In genomic region chr11:47977651-47978050, GRCh38 we compare ENCODE assay signal across 29 cellular contexts. TPM values are rescaled to one million over a fixed set of nuclear protein-coding genes. Genes with fewer than 3 reads are reported as not detected.
DNase-seq lines count a peak whose midpoint lies in the region; ATAC-seq and TF ChIP-seq lines count a peak whose summit lies in the region.
"Had no signal": no experiment of that assay in that cellular context is flagged by ENCODE, and none has a peak within 500 bp of the region (broad histone marks: within the 10 kb centered on the region; RNA-seq: fewer than 3 reads in every experiment).

No MANE protein-coding gene starts in this region.

- peaks cover 3% of the 10 kb centered on the region for H3K27me3 Mint-ChIP-seq in brain
- H3K27me3 Mint-ChIP-seq: CD8-positive, alpha-beta memory T cell had no signal

- no peak overlapping the region for H3K14ac ChIP-seq in mesenchymal stem cell (ENCODE audit: low read length in 2 of 2)

- peak overlapping the region in 4 of 5 experiments; percentile 7 to 81 (median 35) for H3K27ac Mint-ChIP-seq in brain
- H3K27ac Mint-ChIP-seq: activated naive CD8-positive, alpha-beta T cell treated with anti-CD3 and anti-CD28 coated beads, Interleukin-2, amount 50 U/mL, for 24 hours; GM23338; nephron progenitor cell; stimulated activated naive CD8-positive, alpha-beta T cell treated with anti-CD3 and anti-CD28 coated beads, Interleukin-15, amount 100 ng/mL, for 72 hours had no signal

- peaks cover 0 to 4% of the 10 kb centered on the region in 2 experiments for H3K36me3 ChIP-seq in mesenchymal stem cell (ENCODE audit: control insufficient read depth in 1 of 2, insufficient read depth in 2 of 2, low read depth in 1 of 2, low read length in 2 of 2)
- H3K36me3 ChIP-seq: BE2C, brain microvascular endothelial cell, right atrium auricular region had no signal

- H3K9me3 ChIP-seq in mesenchymal stem cell (ENCODE audit: control insufficient read depth, low read length): no peaks in the 10 kb centered on the region
- H3K9me3 ChIP-seq: BE2C, right atrium auricular region had no signal

- no peaks in the 10 kb centered on the region for H3K79me1 ChIP-seq in mesenchymal stem cell (replicated peaks; ENCODE audit: low read length, poor library complexity, severe bottlenecking)

- H2AK5ac ChIP-seq in mesenchymal stem cell (ENCODE audit: low read length, severe bottlenecking): peak overlapping the region; percentile 57

- no peak overlapping the region for H4K8ac ChIP-seq in mesenchymal stem cell (ENCODE audit: low read length)

- H2BK15ac ChIP-seq in mesenchymal stem cell (ENCODE audit: low read depth, poor library complexity, severe bottlenecking): no peak overlapping the region

- peak overlapping the region in 1 of 5 experiments; percentile 75 for H3K4me3 Mint-ChIP-seq in brain
- H3K4me3 Mint-ChIP-seq: activated naive CD8-positive, alpha-beta T cell treated with anti-CD3 and anti-CD28 coated beads, Interleukin-2, amount 50 U/mL, for 24 hours; GM23338; nephron progenitor cell; stimulated activated naive CD8-positive, alpha-beta T cell treated with anti-CD3 and anti-CD28 coated beads, Interleukin-15, amount 100 ng/mL, for 72 hours had no signal

- no peak for TF ChIP-seq CTCF in brain (conservative IDR thresholded peaks at IDR 0.05)

- ATAC-seq in GM19452 (IDR thresholded peaks at IDR 0.05; ENCODE audit: unreplicated experiment): no peak
- ATAC-seq in GM19023 (IDR thresholded peaks at IDR 0.05; ENCODE audit: unreplicated experiment): no peak
- ATAC-seq: activated naive CD8-positive, alpha-beta T cell treated with anti-CD3 and anti-CD28 coated beads, Interleukin-2, amount 50 U/mL, for 24 hours; GM23338; stimulated activated naive CD8-positive, alpha-beta T cell treated with anti-CD3 and anti-CD28 coated beads, Interleukin-15, amount 100 ng/mL, for 72 hours had no signal

- no peak overlapping the region for H2BK120ac ChIP-seq in mesenchymal stem cell (ENCODE audit: low read depth, low read length)

- H3K9me3 Mint-ChIP-seq in brain: peaks cover 0 to 4% (median 0%) of the 10 kb centered on the region in 5 experiments
- H3K9me3 Mint-ChIP-seq: activated naive CD8-positive, alpha-beta T cell treated with anti-CD3 and anti-CD28 coated beads, Interleukin-2, amount 50 U/mL, for 24 hours; CD8-positive, alpha-beta memory T cell; GM23338; nephron progenitor cell; stimulated activated naive CD8-positive, alpha-beta T cell treated with anti-CD3 and anti-CD28 coated beads, Interleukin-15, amount 100 ng/mL, for 72 hours had no signal

- peaks cover 32% of the 10 kb centered on the region for H3K4me1 Mint-ChIP-seq in brain

- H4K91ac ChIP-seq in mesenchymal stem cell (ENCODE audit: low read length): no peak overlapping the region

- no peak overlapping the region for H2AFZ ChIP-seq in mesenchymal stem cell (ENCODE audit: low read depth, low read length)
- H2AFZ ChIP-seq: GM23338, parathyroid adenoma had no signal

- peaks cover 20% of the 10 kb centered on the region for H3K4me1 ChIP-seq in mesenchymal stem cell (ENCODE audit: control insufficient read depth, insufficient read depth, low read depth, low read length)
- H3K4me1 ChIP-seq: BE2C had no signal

- no peak overlapping the region for H3K4me3 ChIP-seq in mesenchymal stem cell (ENCODE audit: insufficient read depth in 1 of 2, low read depth in 1 of 2, low read length in 2 of 2)
- H3K4me3 ChIP-seq: GM23338, right atrium auricular region, SK-N-MC had no signal

- H3K4me2 ChIP-seq in mesenchymal stem cell (ENCODE audit: low read length, poor library complexity, severe bottlenecking): no peak overlapping the region
- H3K4me2 ChIP-seq: GM23338 had no signal

- H2BK5ac ChIP-seq in mesenchymal stem cell (ENCODE audit: low read depth, low read length, poor library complexity, severe bottlenecking): no peak overlapping the region

- no peak overlapping the region for H2BK12ac ChIP-seq in mesenchymal stem cell (ENCODE audit: low read length in 2 of 2)

- DNase-seq in AML-193 (lab: John Stamatoyannopoulos, UW): peak; percentile 16 to 37
- peak; percentile 19 for DNase-seq in MV-4-11 (lab: John Stamatoyannopoulos, UW)
- DNase-seq in mesenchymal stem cell: peak; percentile 49
- no peak for DNase-seq in AG08395 (ENCODE audit: low spot score)
- DNase-seq in substantia nigra (lab: John Stamatoyannopoulos, UW): no peak
- DNase-seq: activated naive CD4-positive, alpha-beta T cell; activated naive CD8-positive, alpha-beta T cell treated with anti-CD3 and anti-CD28 coated beads, Interleukin-2, amount 50 U/mL, for 24 hours; activated T-cell treated with anti-CD3 and anti-CD28 coated beads, Interleukin-2, amount 50 U/mL, for 48 hours; BE2C; brain microvascular endothelial cell; CD8-positive, alpha-beta memory T cell; hippocampal formation; mammary epithelial cell; NCI-H1417 treated with DMSO at 0.1 percent for 48 hours; NCI-H2081 treated with DMSO at 0.1 percent for 48 hours; NCI-H446; NCI-H82; nephron progenitor cell; stimulated activated CD4-positive, alpha-beta T cell treated with anti-CD3 and anti-CD28 coated beads, Interleukin-1b, Interleukin-23, amount 100 ng/mL, for 48 hours; stimulated activated CD8-positive, alpha-beta memory T cell treated with anti-CD3 and anti-CD28 coated beads, Interleukin-4, amount 100 ng/mL, for 48 hours; stimulated activated naive CD8-positive, alpha-beta T cell treated with anti-CD3 and anti-CD28 coated beads, Interleukin-15, amount 100 ng/mL, for 72 hours had no signal

- no peak overlapping the region for H3K18ac ChIP-seq in mesenchymal stem cell (ENCODE audit: low read depth in 1 of 2, low read length in 2 of 2)

- H3K27me3 ChIP-seq in mesenchymal stem cell (ENCODE audit: control insufficient read depth in 1 of 2, insufficient read depth in 1 of 2, low read length in 2 of 2): no peaks in the 10 kb centered on the region
- H3K27me3 ChIP-seq: brain microvascular endothelial cell, right atrium auricular region had no signal

- no peak overlapping the region for H3K4ac ChIP-seq in mesenchymal stem cell (ENCODE audit: low read depth in 1 of 2, low read length in 2 of 2)

- WGBS in mesenchymal stem cell: 70% methylated on average over 2 of the region's 5 CpGs

- no peaks in the 10 kb centered on the region for H3K36me3 Mint-ChIP-seq in brain

- no peak overlapping the region for H3K23ac ChIP-seq in mesenchymal stem cell (ENCODE audit: low read length in 2 of 2)

- H3K9ac ChIP-seq in mesenchymal stem cell (ENCODE audit: low read length): no peak overlapping the region
- H3K9ac ChIP-seq: parathyroid adenoma had no signal

- H3K27ac ChIP-seq in mesenchymal stem cell (ENCODE audit: low read length, poor library complexity, severe bottlenecking): no peak overlapping the region
- H3K27ac ChIP-seq in substantia nigra (ENCODE audit: low read depth, low read length, poor library complexity, severe bottlenecking): no peak overlapping the region
- H3K27ac ChIP-seq: brain microvascular endothelial cell, parathyroid adenoma, right atrium auricular region, RWPE1, SK-N-MC had no signal

RNA-seq across cellular contexts. Expression of gene PTPRJ, which starts 2.7 kb away (rescaled TPM):
- 8.5 TPM for polyA plus RNA-seq in brain (ENCODE audit: insufficient read depth, low read depth, low replicate concordance)
- 17.1 TPM for polyA plus RNA-seq in mesenchymal stem cell (2013, experiment 1 of 2)
- polyA plus RNA-seq in mesenchymal stem cell (2013, experiment 2 of 2): 16.8 TPM

Comparison
In these comparisons a context has a peak if more than half of its experiments do, and no peak if none do; other contexts are left out.
1. DNase-seq: peak in AML-193 (2 of 2), MV-4-11 (single experiment) and mesenchymal stem cell (single experiment); none in AG08395 (single experiment) and substantia nigra (0 of 49).